13 cellular contexts compared by ENCODE assay signal in the genomic region with DNA sequence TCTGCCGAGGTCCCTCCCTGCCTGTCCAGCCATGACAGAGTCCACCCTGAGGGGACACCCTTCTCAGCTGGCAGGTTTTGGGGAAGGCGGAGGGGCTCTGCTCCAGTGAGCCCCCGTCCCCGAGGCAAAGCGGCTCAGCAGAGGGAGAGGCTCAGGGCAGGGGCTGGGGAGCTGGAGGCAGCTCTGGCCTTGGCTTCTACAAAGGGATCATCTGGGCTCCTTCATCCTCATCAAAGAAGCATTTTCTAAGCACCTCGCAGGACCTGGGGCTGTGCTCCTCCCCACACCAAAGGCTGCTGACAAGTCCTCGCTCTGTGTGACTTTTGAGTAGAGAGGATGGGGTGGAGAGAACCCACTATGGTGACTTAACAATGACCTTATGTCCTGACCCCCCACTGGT.
"Had no signal": no experiment of that assay in that cellular context is flagged by ENCODE, and none has a peak within 500 bp of the region (broad histone marks: within the 10 kb centered on the region; RNA-seq: fewer than 3 reads in every experiment).

No MANE protein-coding gene starts in this region.

- H3K27ac ChIP-seq: parathyroid adenoma had no signal

- H3K36me3 Mint-ChIP-seq: activated CD4-positive, alpha-beta memory T cell treated with anti-CD3 and anti-CD28 coated beads for 36 hours had no signal

- H3K27me3 ChIP-seq: stomach, thyroid gland, uterus had no signal

- H3K9me3 ChIP-seq: stomach, thyroid gland, uterus had no signal

- H3K36me3 ChIP-seq: thyroid gland, uterus had no signal

- H3K27ac Mint-ChIP-seq: activated CD4-positive, alpha-beta memory T cell treated with anti-CD3 and anti-CD28 coated beads for 36 hours; activated T-cell treated with anti-CD3 and anti-CD28 coated beads, Interleukin-2, amount 50 U/mL, for 72 hours had no signal

- H2AFZ ChIP-seq: parathyroid adenoma had no signal

- H3K27me3 Mint-ChIP-seq: activated CD4-positive, alpha-beta memory T cell treated with anti-CD3 and anti-CD28 coated beads for 36 hours had no signal

- ATAC-seq: activated T-cell treated with anti-CD3 and anti-CD28 coated beads, Interleukin-2, amount 50 U/mL, for 72 hours; left lobe of liver had no signal

- H3K79me2 ChIP-seq: parathyroid adenoma had no signal

- H3K4me1 ChIP-seq: parathyroid adenoma had no signal

- H3K4me3 Mint-ChIP-seq: activated CD4-positive, alpha-beta memory T cell treated with anti-CD3 and anti-CD28 coated beads for 36 hours; activated naive CD8-positive, alpha-beta T cell treated with anti-CD3 and anti-CD28 coated beads, Interleukin-2, amount 10 ng/mL, durations not matched to agents 7 days and 5 days; activated T-cell treated with anti-CD3 and anti-CD28 coated beads, Interleukin-2, amount 50 U/mL, for 72 hours; neural crest cell had no signal

- H3K4me3 ChIP-seq: skin epidermis, stomach, thyroid gland, uterus had no signal

- DNase-seq: activated CD4-positive, alpha-beta memory T cell treated with anti-CD3 and anti-CD28 coated beads for 36 hours; activated CD4-positive, CD25-positive, alpha-beta regulatory T cell treated with anti-CD3 and anti-CD28 coated beads, Interleukin-2, amount 50 U/mL, for 72 hours; activated naive CD8-positive, alpha-beta T cell treated with anti-CD3 and anti-CD28 coated beads, Interleukin-2, amount 10 ng/mL, durations not matched to agents 7 days and 5 days; activated T-cell treated with anti-CD3 and anti-CD28 coated beads, Interleukin-2, amount 50 U/mL, for 72 hours; central memory CD4-positive, alpha-beta T cell; stimulated activated CD4-positive, alpha-beta T cell treated with anti-CD3 and anti-CD28 coated beads, Interleukin-4, amount 100 ng/mL, for 4 hours; stomach; thyroid gland; uterus had no signal

- H3K9ac ChIP-seq: parathyroid adenoma had no signal

- H3K9me3 Mint-ChIP-seq: activated CD4-positive, alpha-beta memory T cell treated with anti-CD3 and anti-CD28 coated beads for 36 hours; activated naive CD8-positive, alpha-beta T cell treated with anti-CD3 and anti-CD28 coated beads, Interleukin-2, amount 10 ng/mL, durations not matched to agents 7 days and 5 days; activated T-cell treated with anti-CD3 and anti-CD28 coated beads, Interleukin-2, amount 50 U/mL, for 72 hours; neural crest cell had no signal
